8 cellular contexts compared by ENCODE assay signal in the genomic region with DNA sequence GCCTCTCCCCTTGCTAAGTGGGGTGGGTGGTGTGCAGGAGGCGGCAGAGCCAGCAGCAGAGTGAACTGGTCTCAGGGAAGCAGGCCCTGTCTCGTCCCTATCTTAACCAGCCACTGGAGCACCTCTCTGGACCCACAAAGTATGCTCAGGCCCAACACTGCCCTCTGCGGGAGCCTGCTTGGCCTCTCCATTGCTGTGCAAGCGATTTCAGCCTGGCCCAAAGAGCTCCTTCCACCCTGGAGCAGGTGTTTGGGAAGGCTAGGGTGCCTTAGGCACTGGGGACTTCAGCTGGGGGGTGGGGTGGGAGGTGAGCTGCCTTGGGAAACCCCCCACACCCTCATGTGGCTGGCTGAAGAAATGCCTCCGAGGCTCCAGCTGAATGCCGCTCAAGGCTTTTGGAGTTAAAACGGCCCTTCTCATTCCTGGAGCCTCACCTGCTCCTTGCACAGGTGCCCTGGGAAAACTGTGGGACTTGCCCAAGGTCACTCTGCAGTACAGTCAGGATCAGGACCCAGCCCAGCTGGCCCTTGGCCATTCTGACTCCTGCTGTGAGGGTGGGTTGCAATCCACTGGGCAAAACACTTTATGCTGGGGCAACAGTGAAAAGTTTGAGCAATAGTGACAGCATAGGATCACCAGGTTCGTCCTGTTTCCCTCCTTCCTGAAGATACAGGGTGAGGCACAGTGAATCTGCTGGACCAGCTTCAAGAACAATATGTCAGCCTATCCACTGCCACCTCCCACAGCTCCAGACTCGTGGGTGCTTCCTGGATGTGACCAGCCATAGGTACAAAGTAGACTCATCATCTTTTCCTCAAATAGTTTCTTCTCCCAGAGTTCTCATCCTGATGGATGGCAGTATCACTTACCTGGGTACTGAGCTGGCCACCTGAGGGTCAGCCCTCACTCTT. TPM values are rescaled to one million over a fixed set of nuclear protein-coding genes. Genes with fewer than 3 reads are reported as not detected.
DNase-seq lines count a peak whose midpoint lies in the region; ATAC-seq lines count a peak whose summit lies in the region.

No MANE protein-coding gene starts in this region.

- H3K4me3 Mint-ChIP-seq in activated CD4-positive, alpha-beta T cell treated with anti-CD3 and anti-CD28 coated beads, Interleukin-2, amount 10 ng/mL, durations not matched to agents 24 days and 14 days, result no peak overlapping the region

- no peaks in the 10 kb centered on the region for H3K9me3 Mint-ChIP-seq in activated CD4-positive, alpha-beta T cell treated with anti-CD3 and anti-CD28 coated beads, Interleukin-2, amount 10 ng/mL, durations not matched to agents 24 days and 14 days

- H3K27me3 Mint-ChIP-seq in activated CD4-positive, alpha-beta T cell treated with anti-CD3 and anti-CD28 coated beads, Interleukin-2, amount 10 ng/mL, durations not matched to agents 24 days and 14 days, result peaks cover 5% of the 10 kb centered on the region

- peak; percentile 65 for DNase-seq in activated CD4-positive, alpha-beta T cell treated with anti-CD3 and anti-CD28 coated beads, Interleukin-2, amount 10 ng/mL, durations not matched to agents 24 days and 14 days
- DNase-seq in activated CD4-positive, alpha-beta T cell treated with anti-CD3 and anti-CD28 coated beads for 4 hours, result no peak
- peak; percentile 24 for DNase-seq in NCI-H2227 treated with DMSO at 0.1 percent for 48 hours (lab: John Stamatoyannopoulos, UW)
- DNase-seq in T47D (ENCODE audit: low read depth in 1 of 2, low spot score in 1 of 2), result peak; percentile 83 to 88
- DNase-seq in lung microvascular endothelial cell (ENCODE audit: low read depth in 2 of 2), result peak; percentile 72 to 75

- ATAC-seq in HG02884 (IDR thresholded peaks at IDR 0.05; ENCODE audit: unreplicated experiment) (no peak), HG02610 (IDR thresholded peaks at IDR 0.05; ENCODE audit: unreplicated experiment) (no peak), GM21717 (IDR thresholded peaks at IDR 0.05; ENCODE audit: unreplicated experiment) (no peak)

- intact Hi-C loops in activated CD4-positive, alpha-beta T cell treated with anti-CD3 and anti-CD28 coated beads, Interleukin-2, amount 10 ng/mL, durations not matched to agents 24 days and 14 days (cut with micrococcal nuclease), result no loop called here

- H3K27ac Mint-ChIP-seq in activated CD4-positive, alpha-beta T cell treated with anti-CD3 and anti-CD28 coated beads, Interleukin-2, amount 10 ng/mL, durations not matched to agents 24 days and 14 days, result no peak overlapping the region

- no peaks in the 10 kb centered on the region for H3K4me1 Mint-ChIP-seq in activated CD4-positive, alpha-beta T cell treated with anti-CD3 and anti-CD28 coated beads, Interleukin-2, amount 10 ng/mL, durations not matched to agents 24 days and 14 days

- in situ Hi-C loops in T47D (cut with HindIII; ENCODE audit: low pct_unique_long_range_greater_than_20kb, low sequenced_read_pairs), result no loop called here

- no peaks in the 10 kb centered on the region for H3K36me3 Mint-ChIP-seq in activated CD4-positive, alpha-beta T cell treated with anti-CD3 and anti-CD28 coated beads, Interleukin-2, amount 10 ng/mL, durations not matched to agents 24 days and 14 days (ENCODE audit: low read depth)

RNA-seq across cellular contexts. Expression of a gene that starts 5.9 kb away (rescaled TPM):
- total RNA-seq in activated CD4-positive, alpha-beta T cell treated with anti-CD3 and anti-CD28 coated beads, Interleukin-2, amount 10 ng/mL, durations not matched to agents 24 days and 14 days, result 43.8 and 44.0 TPM in 2 replicates
- total RNA-seq in lung microvascular endothelial cell, result 12.3 and 13.3 TPM in 2 replicates

RNA-seq across cellular contexts. Expression of a gene that starts 8.6 kb away (rescaled TPM):
- not detected in 2 replicates for total RNA-seq in activated CD4-positive, alpha-beta T cell treated with anti-CD3 and anti-CD28 coated beads, Interleukin-2, amount 10 ng/mL, durations not matched to agents 24 days and 14 days
- not detected in 2 replicates for total RNA-seq in lung microvascular endothelial cell

RNA-seq across cellular contexts. Expression of a gene that starts 42.4 kb away (rescaled TPM):
- total RNA-seq in activated CD4-positive, alpha-beta T cell treated with anti-CD3 and anti-CD28 coated beads, Interleukin-2, amount 10 ng/mL, durations not matched to agents 24 days and 14 days, result 45.4 and 54.5 TPM in 2 replicates
- total RNA-seq in lung microvascular endothelial cell, result 8.1 and 22.6 TPM in 2 replicates

Comparison
In these comparisons a context has a peak if more than half of its experiments do, and no peak if none do; other contexts are left out.
1. DNase-seq: peak in activated CD4-positive, alpha-beta T cell treated with anti-CD3 and anti-CD28 coated beads, Interleukin-2, amount 10 ng/mL, durations not matched to agents 24 days and 14 days (single experiment), NCI-H2227 treated with DMSO at 0.1 percent for 48 hours (single experiment), T47D (2 of 2) and lung microvascular endothelial cell (2 of 2); none in activated CD4-positive, alpha-beta T cell treated with anti-CD3 and anti-CD28 coated beads for 4 hours (0 of 2).